ENCODE assay signal across 18 cellular contexts in genomic region chr10:69842932-69843331, GRCh38. TPM values are rescaled to one million over a fixed set of nuclear protein-coding genes. Genes with fewer than 3 reads are reported as not detected.
A peak's percentile ranks its signal among the peaks of the same experiment; 100 is the strongest.
DNase-seq lines count a peak whose midpoint lies in the region; TF ChIP-seq lines count a peak whose summit lies in the region.
"Had no signal": no experiment of that assay in that cellular context is flagged by ENCODE, and none has a peak within 500 bp of the region (broad histone marks: within the 10 kb centered on the region; RNA-seq: fewer than 3 reads in every experiment).

No MANE protein-coding gene starts in this region.

- H3K23ac ChIP-seq in mesenchymal stem cell (ENCODE audit: low read length in 2 of 2), result no peak overlapping the region
- H3K23ac ChIP-seq in neuronal stem cell (ENCODE audit: low read depth, low read length, poor library complexity), result peak overlapping the region; percentile 37

- H2BK12ac ChIP-seq in mesenchymal stem cell (ENCODE audit: low read length in 2 of 2), result peak overlapping the region; percentile 46 to 80
- H2BK12ac ChIP-seq in neuronal stem cell (ENCODE audit: low read length), result peak overlapping the region; percentile 32

- no peak overlapping the region for H2BK120ac ChIP-seq in mesenchymal stem cell (ENCODE audit: low read depth, low read length)
- H2BK120ac ChIP-seq in neuronal stem cell (ENCODE audit: low read depth, low read length), result no peak overlapping the region

- H3K79me1 ChIP-seq in mesenchymal stem cell (replicated peaks; ENCODE audit: low read length, poor library complexity, severe bottlenecking) (peaks cover 19% of the 10 kb centered on the region), neuronal stem cell (ENCODE audit: low read depth, low read length) (no peaks in the 10 kb centered on the region)

- H4K8ac ChIP-seq in mesenchymal stem cell (ENCODE audit: low read length) (peak overlapping the region; percentile 47), neuronal stem cell (ENCODE audit: low read depth, low read length) (no peak overlapping the region)

- H3K14ac ChIP-seq in mesenchymal stem cell (ENCODE audit: low read length in 2 of 2), result no peak overlapping the region
- H3K14ac ChIP-seq in neuronal stem cell (ENCODE audit: low read length), result peak overlapping the region; percentile 27

- H3K18ac ChIP-seq in mesenchymal stem cell (ENCODE audit: low read depth in 1 of 2, low read length in 2 of 2) (peak overlapping the region in 1 of 2 experiments; percentile 40), neuronal stem cell (ENCODE audit: low read length) (peak overlapping the region; percentile 34)

- H2BK15ac ChIP-seq in mesenchymal stem cell (ENCODE audit: low read depth, poor library complexity, severe bottlenecking), result no peak overlapping the region
- peak overlapping the region; percentile 2 for H2BK15ac ChIP-seq in neuronal stem cell (ENCODE audit: low read length)

- H3K27ac ChIP-seq in WERI-Rb-1 (peak overlapping the region; percentile 19; the same call in 1 of the 2 replicates), mesenchymal stem cell (ENCODE audit: low read length, poor library complexity, severe bottlenecking) (no peak overlapping the region), neuronal stem cell (replicated peaks; ENCODE audit: low read length) (no peak overlapping the region)
- H3K27ac ChIP-seq: RWPE1 had no signal

- H3K4ac ChIP-seq in mesenchymal stem cell (ENCODE audit: low read depth in 1 of 2, low read length in 2 of 2) (peak overlapping the region in 1 of 2 experiments; percentile 93), neuronal stem cell (ENCODE audit: low read length) (no peak overlapping the region)

- no peak for TF ChIP-seq CTCF in WERI-Rb-1 (IDR thresholded peaks at IDR 0.05; ENCODE audit: low read depth, low read length)

- H3K4me3 ChIP-seq in WERI-Rb-1 (ENCODE audit: low read depth, low read length) (no peak overlapping the region), mesenchymal stem cell (ENCODE audit: insufficient read depth in 1 of 2, low read depth in 1 of 2, low read length in 2 of 2) (no peak overlapping the region), neuronal stem cell (ENCODE audit: low read length in 2 of 2) (no peak overlapping the region)

- H3K4me2 ChIP-seq in mesenchymal stem cell (ENCODE audit: low read length, poor library complexity, severe bottlenecking) (no peak overlapping the region), neuronal stem cell (ENCODE audit: insufficient read depth, low read length, poor library complexity, severe bottlenecking) (no peak overlapping the region)

- H3K9ac ChIP-seq in mesenchymal stem cell (ENCODE audit: low read length), result no peak overlapping the region
- H3K9ac ChIP-seq in neuronal stem cell (ENCODE audit: low read depth, low read length, poor library complexity), result peak overlapping the region; percentile 53

- H3K36me3 ChIP-seq in WERI-Rb-1 (no peaks in the 10 kb centered on the region), mesenchymal stem cell (ENCODE audit: control insufficient read depth in 1 of 2, insufficient read depth in 2 of 2, low read depth in 1 of 2, low read length in 2 of 2) (no peaks in the 10 kb centered on the region), neuronal stem cell (replicated peaks in 1 of 2; ENCODE audit: control insufficient read depth in 2 of 2, insufficient read depth in 2 of 2, low read length in 2 of 2) (no peaks in the 10 kb centered on the region)

- no peaks in the 10 kb centered on the region for H3K9me3 ChIP-seq in WERI-Rb-1 (ENCODE audit: severe bottlenecking)
- no peaks in the 10 kb centered on the region for H3K9me3 ChIP-seq in mesenchymal stem cell (ENCODE audit: control insufficient read depth, low read length)
- H3K9me3 ChIP-seq in neuronal stem cell (replicated peaks in 1 of 2; ENCODE audit: control insufficient read depth in 2 of 2, insufficient read depth in 1 of 2, low read depth in 1 of 2, low read length in 2 of 2), result no peaks in the 10 kb centered on the region

- H4K91ac ChIP-seq in mesenchymal stem cell (ENCODE audit: low read length) (peak overlapping the region; percentile 73), neuronal stem cell (ENCODE audit: low read depth, low read length, poor library complexity) (no peak overlapping the region)

- H2AFZ ChIP-seq in mesenchymal stem cell (ENCODE audit: low read depth, low read length) (no peak overlapping the region), neuronal stem cell (ENCODE audit: low read length) (no peak overlapping the region)

- H3K27me3 ChIP-seq in WERI-Rb-1 (ENCODE audit: insufficient read depth, low read depth, severe bottlenecking), result no peaks in the 10 kb centered on the region
- no peaks in the 10 kb centered on the region for H3K27me3 ChIP-seq in mesenchymal stem cell (ENCODE audit: control insufficient read depth in 1 of 2, insufficient read depth in 1 of 2, low read length in 2 of 2)
- peaks cover 0 to 4% (median 0%) of the 10 kb centered on the region in 3 experiments for H3K27me3 ChIP-seq in neuronal stem cell (ENCODE audit: control insufficient read depth in 3 of 3, insufficient read depth in 3 of 3, low read depth in 1 of 3, low read length in 3 of 3)

- H2AK5ac ChIP-seq in mesenchymal stem cell (ENCODE audit: low read length, severe bottlenecking), result no peak overlapping the region
- no peak overlapping the region for H2AK5ac ChIP-seq in neuronal stem cell (ENCODE audit: low read depth, low read length)

- WGBS in mesenchymal stem cell, result 62% methylated on average over 9 of the region's 9 CpGs
- no CpG with 5 or more reads among the region's 9 CpGs for WGBS in neuronal stem cell (ENCODE audit: extremely low coverage in 2 of 2, insufficient read length in 2 of 2, insufficient replicate concordance in 1 of 2), 2 donors

- H2BK5ac ChIP-seq in mesenchymal stem cell (ENCODE audit: low read depth, low read length, poor library complexity, severe bottlenecking), result no peak overlapping the region
- H2BK5ac ChIP-seq in neuronal stem cell (ENCODE audit: low read length), result no peak overlapping the region

- H3K4me1 ChIP-seq in mesenchymal stem cell (ENCODE audit: control insufficient read depth, insufficient read depth, low read depth, low read length) (peaks cover 55% of the 10 kb centered on the region), neuronal stem cell (ENCODE audit: control insufficient read depth in 2 of 2, insufficient read depth in 1 of 2, low read depth in 1 of 2, low read length in 2 of 2) (peaks cover 37 to 49% of the 10 kb centered on the region in 2 donors)

- DNase-seq in ELF-1 (ENCODE audit: low read depth, low spot score) (peak; percentile 19), WERI-Rb-1 (peak; percentile 33), mesenchymal stem cell (peak; percentile 89), neuronal stem cell (ENCODE audit: low spot score) (no peak), kidney tubule cell (ENCODE audit: low spot score) (no peak), COLO668 (lab: John Stamatoyannopoulos, UW; ENCODE audit: unreplicated experiment) (no peak)
- no peak for DNase-seq in activated CD4-positive, alpha-beta T cell treated with anti-CD3 and anti-CD28 coated beads, Interleukin-2, amount 50 U/mL, for 48 hours
- DNase-seq: DMS153, DND-41, KBM-7, MV-4-11, NCI-H1105 treated with DMSO at 0.1 percent for 48 hours, NCI-H146, NCI-H1930, NCI-H446 treated with DMSO at 0.1 percent for 48 hours, NCI-H526 treated with DMSO at 0.1 percent for 48 hours, SHP77 treated with DMSO at 0.1 percent for 48 hours had no signal

RNA-seq across cellular contexts. Expression of gene COL13A1, which starts 41.2 kb away (rescaled TPM):
- polyA plus RNA-seq in mesenchymal stem cell (2013, experiment 1 of 2), result 11.4 TPM
- 11.1 TPM for polyA plus RNA-seq in mesenchymal stem cell (2013, experiment 2 of 2)
- polyA plus RNA-seq in neuronal stem cell (2013, experiment 1 of 2), result 4.7 TPM
- polyA plus RNA-seq in neuronal stem cell (2013, experiment 2 of 2), result 5.0 TPM

Comparison
In these comparisons a context has a peak if more than half of its experiments do, and no peak if none do; other contexts are left out.
1. DNase-seq: peak in ELF-1 (single experiment), WERI-Rb-1 (single experiment) and mesenchymal stem cell (single experiment); none in neuronal stem cell (single experiment), activated CD4-positive, alpha-beta T cell treated with anti-CD3 and anti-CD28 coated beads, Interleukin-2, amount 50 U/mL, for 48 hours (0 of 2), kidney tubule cell (single experiment) and COLO668 (single experiment).